Comparison of ENCODE assay signal across 23 cellular contexts in the genomic region with DNA sequence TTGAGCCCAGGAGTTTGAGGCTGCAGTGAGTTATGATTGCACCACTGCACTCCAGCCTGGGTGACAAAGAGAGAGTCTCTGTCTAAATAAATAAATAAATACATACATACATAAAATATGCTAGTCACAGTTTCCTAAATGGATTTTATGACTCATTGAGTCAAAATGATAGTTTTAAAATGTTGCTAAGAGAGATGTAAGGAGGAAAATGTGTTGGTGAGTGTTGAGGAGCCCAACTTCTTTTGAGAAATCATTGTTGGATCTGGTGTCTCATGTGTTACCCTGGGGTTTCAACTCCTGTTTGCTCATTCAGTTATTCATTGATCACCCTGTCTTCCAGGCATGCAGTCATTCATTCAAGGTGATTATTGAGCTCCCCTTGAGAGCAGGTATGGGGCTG. TPM values are rescaled to one million over a fixed set of nuclear protein-coding genes. Genes with fewer than 3 reads are reported as not detected.
DNase-seq lines count a peak whose midpoint lies in the region; ATAC-seq, FAIRE-seq and TF ChIP-seq lines count a peak whose summit lies in the region.
"Had no signal": no experiment of that assay in that cellular context is flagged by ENCODE, and none has a peak within 500 bp of the region (broad histone marks: within the 10 kb centered on the region; RNA-seq: fewer than 3 reads in every experiment).

No MANE protein-coding gene starts in this region.

- H2BK12ac ChIP-seq in mesenchymal stem cell (ENCODE audit: low read length in 2 of 2) = no peak overlapping the region

- POLR2A ChIA-PET in IMR-90 (lab: Charles Lee; ENCODE audit: unreplicated experiment) (no interaction called here), GM12878 (lab: Charles Lee) (interaction anchor here (5.7 kb wide), 1 partner anchor 18 kb away, joined by 33 read pairs; no protein-coding TSS in a partner anchor)

- no peak for TF ChIP-seq RAD21 in IMR-90 (IDR thresholded peaks at IDR 0.05; ENCODE audit: low read length)
- TF ChIP-seq RAD21 in GM12878 (IDR thresholded peaks at IDR 0.05; ENCODE audit: insufficient read depth, low read depth, low read length) = no peak

- intact Hi-C loops in CD14-positive monocyte (cut with micrococcal nuclease) = no loop called here
- intact Hi-C loops in IMR-90 (cut with micrococcal nuclease) = no loop called here
- intact Hi-C loops in GM12878 (cut with micrococcal nuclease; ENCODE audit: unreplicated experiment) = no loop called here

- H2AK9ac ChIP-seq in IMR-90 (replicated peaks; ENCODE audit: low read depth, low read length, poor library complexity) = no peak overlapping the region

- H3K36me3 Mint-ChIP-seq in CD14-positive monocyte = peaks cover 19% of the 10 kb centered on the region in 2 donors
- H3K36me3 Mint-ChIP-seq: activated naive CD4-positive, alpha-beta T cell treated with anti-CD3 and anti-CD28 coated beads, Interleukin-2, amount 10 ng/mL, durations not matched to agents 7 days and 5 days had no signal

- H3K4me1 Mint-ChIP-seq in CD14-positive monocyte = peaks cover 29% of the 10 kb centered on the region

- no peak overlapping the region for H2BK5ac ChIP-seq in IMR-90 (ENCODE audit: low read depth, low read length, poor library complexity, severe bottlenecking)
- H2BK5ac ChIP-seq in mesenchymal stem cell (ENCODE audit: low read depth, low read length, poor library complexity, severe bottlenecking) = no peak overlapping the region

- dilution Hi-C loops in IMR-90 (cut with HindIII; ENCODE audit: low sequenced_read_pairs, unreplicated experiment) = no loop called here

- ATAC-seq in IMR-90 (ENCODE audit: low read depth) (no peak), GM12878 (no peak), GM18505 (IDR thresholded peaks at IDR 0.05; ENCODE audit: unreplicated experiment) (no peak)
- ATAC-seq: effector memory CD8-positive, alpha-beta T cell; left lung; upper lobe of right lung had no signal

- H2AK5ac ChIP-seq in IMR-90 (ENCODE audit: low read depth, low read length) (no peak overlapping the region), mesenchymal stem cell (ENCODE audit: low read length, severe bottlenecking) (no peak overlapping the region)

- DNase-seq in CD14-positive monocyte (ENCODE audit: low spot score) (no peak), IMR-90 (peak; percentile 46), GM12878 (ENCODE audit: low read depth, low spot score) (no peak), mesenchymal stem cell (peak; percentile 29), Ammon's horn (ENCODE audit: low spot score) (no peak), putamen (ENCODE audit: low spot score) (no peak)
- no peak for DNase-seq in activated CD4-positive, CD25-positive, alpha-beta regulatory T cell treated with anti-CD3 and anti-CD28 coated beads, Interleukin-2, amount 50 U/mL, for 72 hours
- DNase-seq: activated CD4-positive, alpha-beta T cell treated with anti-CD3 and anti-CD28 coated beads, Interleukin-2, amount 10 ng/mL, durations not matched to agents 7 days and 5 days; activated naive CD4-positive, alpha-beta T cell treated with anti-CD3 and anti-CD28 coated beads, Interleukin-2, amount 10 ng/mL, durations not matched to agents 7 days and 5 days; BE2C; effector memory CD8-positive, alpha-beta T cell; midbrain; NCI-H1436; NCI-H2171 treated with DMSO at 0.1 percent for 48 hours; SHP77; small intestine; stimulated activated CD4-positive, alpha-beta T cell treated with anti-CD3 and anti-CD28 coated beads, Interleukin-2, amount 100 ng/mL, for 48 hours; SW 1271; upper lobe of right lung had no signal

- H3K27me3 ChIP-seq in IMR-90 (ENCODE audit: control insufficient read depth, insufficient read depth, low read length) (no peaks in the 10 kb centered on the region), GM12878 (replicated peaks in 1 of 2; ENCODE audit: control insufficient read depth in 2 of 2, insufficient read depth in 2 of 2, low read length in 1 of 2) (no peaks in the 10 kb centered on the region), mesenchymal stem cell (ENCODE audit: control insufficient read depth in 1 of 2, insufficient read depth in 1 of 2, low read length in 2 of 2) (peaks cover 0 to 8% of the 10 kb centered on the region in 2 experiments)
- H3K27me3 ChIP-seq: BE2C, left lung, upper lobe of right lung had no signal

- H4K91ac ChIP-seq in IMR-90 (ENCODE audit: insufficient read depth, low read depth, low read length) (no peak overlapping the region), mesenchymal stem cell (ENCODE audit: low read length) (no peak overlapping the region)

- H3K23ac ChIP-seq in IMR-90 (ENCODE audit: low read depth, low read length) = 0 out of 2 replicates have a peak overlapping the region, but pooled peaks have one; percentile 24
- no peak overlapping the region for H3K23ac ChIP-seq in mesenchymal stem cell (ENCODE audit: low read length in 2 of 2)

- peak overlapping the region in 5 of 7 donors; percentile 2 to 65 (median 50) for H3K27ac Mint-ChIP-seq in CD14-positive monocyte
- H3K27ac Mint-ChIP-seq: activated CD4-positive, alpha-beta T cell treated with anti-CD3 and anti-CD28 coated beads, Interleukin-2, amount 10 ng/mL, durations not matched to agents 7 days and 5 days; activated naive CD4-positive, alpha-beta T cell treated with anti-CD3 and anti-CD28 coated beads, Interleukin-2, amount 10 ng/mL, durations not matched to agents 7 days and 5 days had no signal

- TF ChIP-seq EP300 in GM12878 (IDR thresholded peaks at IDR 0.05; ENCODE audit: borderline replicate concordance in 1 of 2, control insufficient read depth in 1 of 2, low read depth in 2 of 2, low read length in 2 of 2) = no peak

- SMC1A ChIA-PET in GM12878 (lab: Charles Lee; ENCODE audit: uncharacterized antibody, unreplicated experiment) = interaction anchor here (1.0 to 1.4 kb wide), 3 partner anchors 19 to 41 kb away, joined by 3 to 4 read pairs (median 4); no protein-coding TSS in a partner anchor

- RAD21 ChIA-PET in GM12878 (lab: Charles Lee; ENCODE audit: unreplicated experiment) = no interaction called here

- peaks cover 0 to 2% (median 0%) of the 10 kb centered on the region in 7 donors for H3K9me3 Mint-ChIP-seq in CD14-positive monocyte
- H3K9me3 Mint-ChIP-seq: activated CD4-positive, alpha-beta T cell treated with anti-CD3 and anti-CD28 coated beads, Interleukin-2, amount 10 ng/mL, durations not matched to agents 7 days and 5 days; activated naive CD4-positive, alpha-beta T cell treated with anti-CD3 and anti-CD28 coated beads, Interleukin-2, amount 10 ng/mL, durations not matched to agents 7 days and 5 days; effector memory CD8-positive, alpha-beta T cell had no signal

- TF ChIP-seq CTCF in CD14-positive monocyte (IDR thresholded peaks at IDR 0.05) (no peak), IMR-90 (conservative IDR thresholded peaks at IDR 0.05; ENCODE audit: low read depth, low read length) (no peak), GM12878 (IDR thresholded peaks at IDR 0.05 in 2 of 3, conservative IDR thresholded peaks at IDR 0.05 in 1 of 3; ENCODE audit: control insufficient read depth in 2 of 3, extremely low read depth in 1 of 3, insufficient read depth in 1 of 3, low read depth in 3 of 3, low read length in 3 of 3) (no peak)

- H2BK15ac ChIP-seq in IMR-90 (ENCODE audit: low read depth, low read length) (no peak overlapping the region), mesenchymal stem cell (ENCODE audit: low read depth, poor library complexity, severe bottlenecking) (no peak overlapping the region)

- H3K9ac ChIP-seq in IMR-90 (ENCODE audit: low read depth, low read length) (no peak overlapping the region), GM12878 (ENCODE audit: control insufficient read depth, insufficient read depth, low read length) (no peak overlapping the region), mesenchymal stem cell (ENCODE audit: low read length) (no peak overlapping the region)

- no peak for TF ChIP-seq POLR2A in IMR-90 (IDR thresholded peaks at IDR 0.05; ENCODE audit: low read depth, low read length)
- TF ChIP-seq POLR2A in GM12878 (IDR thresholded peaks at IDR 0.05; ENCODE audit: low read depth, low read length) = no peak
- TF ChIP-seq POLR2A in GM18505 (IDR thresholded peaks at IDR 0.05; ENCODE audit: borderline replicate concordance, extremely low read depth, insufficient read depth, insufficient read length) = no peak

- BruUV-seq in IMR-90 (replicated peaks; lab: Mats Ljungman, UMichigan) (no TSS peak), GM12878 (replicated peaks; lab: Mats Ljungman, UMichigan) (no TSS peak)

- H3K4me1 ChIP-seq in IMR-90 (ENCODE audit: control insufficient read depth, insufficient read depth, low read length) (peaks cover 2% of the 10 kb centered on the region; the same call in 1 of the 2 replicates), GM12878 (ENCODE audit: control insufficient read depth, insufficient read depth, low read length) (peaks cover 55% of the 10 kb centered on the region), mesenchymal stem cell (ENCODE audit: control insufficient read depth, insufficient read depth, low read depth, low read length) (peaks cover 2% of the 10 kb centered on the region)
- H3K4me1 ChIP-seq: prostate gland, upper lobe of right lung had no signal

- CTCF ChIA-PET in IMR-90 (lab: Yijun Ruan, JAX) = no interaction called here
- CTCF ChIA-PET in GM12878 (lab: Yijun Ruan, JAX) = interaction anchor here (0.9 to 1.1 kb wide), 2 partner anchors 37 to 41 kb away, joined by 3 read pairs; no protein-coding TSS in a partner anchor

- no peak for FAIRE-seq in GM12878 (lab: Jason Lieb, UNC)
- FAIRE-seq: small intestine had no signal

- H3K56ac ChIP-seq in IMR-90 (ENCODE audit: extremely low read depth, insufficient read depth, low read length) = no peak overlapping the region

- H2BK120ac ChIP-seq in IMR-90 (ENCODE audit: low read depth, low read length) = no peak overlapping the region
- no peak overlapping the region for H2BK120ac ChIP-seq in mesenchymal stem cell (ENCODE audit: low read depth, low read length)

- no peak overlapping the region for H3K4me3 ChIP-seq in IMR-90 (ENCODE audit: insufficient read depth, low read depth, low read length)
- no peak overlapping the region for H3K4me3 ChIP-seq in GM12878
- H3K4me3 ChIP-seq in mesenchymal stem cell (ENCODE audit: insufficient read depth in 1 of 2, low read depth in 1 of 2, low read length in 2 of 2) = no peak overlapping the region
- H3K4me3 ChIP-seq: left lung, prostate gland, upper lobe of right lung had no signal

- in situ Hi-C loops in IMR-90 (cut with MboI; ENCODE audit: low sequenced_read_pairs) (no loop called here), GM12878 (cut with MboI) (loop anchor here (25.0 kb wide), 1 partner anchor 1383 kb away; no protein-coding TSS in a partner anchor)

- H3K79me2 ChIP-seq in GM12878 (ENCODE audit: control insufficient read depth, insufficient read depth, low read length) = peaks cover 84% of the 10 kb centered on the region

- peaks cover 0 to 2% (median 1%) of the 10 kb centered on the region in 3 donors for H3K27me3 Mint-ChIP-seq in CD14-positive monocyte (ENCODE audit: low read depth in 3 of 3)
- H3K27me3 Mint-ChIP-seq: activated CD4-positive, alpha-beta T cell treated with anti-CD3 and anti-CD28 coated beads, Interleukin-2, amount 10 ng/mL, durations not matched to agents 7 days and 5 days; activated naive CD4-positive, alpha-beta T cell treated with anti-CD3 and anti-CD28 coated beads, Interleukin-2, amount 10 ng/mL, durations not matched to agents 7 days and 5 days; effector memory CD8-positive, alpha-beta T cell had no signal

- H3K9me3 ChIP-seq in IMR-90 (ENCODE audit: control insufficient read depth, insufficient read depth, low read length) (no peaks in the 10 kb centered on the region), GM12878 (replicated peaks; ENCODE audit: control insufficient read depth, insufficient read depth, low read length) (no peaks in the 10 kb centered on the region), mesenchymal stem cell (ENCODE audit: control insufficient read depth, low read length) (no peaks in the 10 kb centered on the region)
- H3K9me3 ChIP-seq: BE2C, left lung, prostate gland, upper lobe of right lung had no signal

- peaks cover 7% of the 10 kb centered on the region for H3K9me1 ChIP-seq in IMR-90 (ENCODE audit: insufficient read depth, low read length)

- H3K79me1 ChIP-seq in IMR-90 (ENCODE audit: low read depth in 1 of 2, low read length in 2 of 2) = peaks cover 10 to 39% of the 10 kb centered on the region in 2 experiments
- peaks cover 2% of the 10 kb centered on the region for H3K79me1 ChIP-seq in mesenchymal stem cell (replicated peaks; ENCODE audit: low read length, poor library complexity, severe bottlenecking)

- H2AFZ ChIP-seq in IMR-90 (replicated peaks; ENCODE audit: low read length, poor library complexity) (no peak overlapping the region), GM12878 (ENCODE audit: control insufficient read depth, low read depth, low read length) (no peak overlapping the region), mesenchymal stem cell (ENCODE audit: low read depth, low read length) (no peak overlapping the region)

- H3K27ac ChIP-seq in IMR-90 (ENCODE audit: insufficient read depth, low read length) = no peak overlapping the region
- H3K27ac ChIP-seq in GM12878 (ENCODE audit: control insufficient read depth, insufficient read depth) = no peak overlapping the region
- H3K27ac ChIP-seq in mesenchymal stem cell (ENCODE audit: low read length, poor library complexity, severe bottlenecking) = no peak overlapping the region
- H3K27ac ChIP-seq: left lung, prostate gland, upper lobe of right lung had no signal

- H3K14ac ChIP-seq in IMR-90 (replicated peaks; ENCODE audit: low read depth, low read length) (no peak overlapping the region), mesenchymal stem cell (ENCODE audit: low read length in 2 of 2) (no peak overlapping the region)

- H3K18ac ChIP-seq in IMR-90 (ENCODE audit: low read depth, low read length) (no peak overlapping the region), mesenchymal stem cell (ENCODE audit: low read depth in 1 of 2, low read length in 2 of 2) (no peak overlapping the region)

- H4K8ac ChIP-seq in IMR-90 (ENCODE audit: low read depth in 2 of 2, low read length in 2 of 2) (no peak overlapping the region), mesenchymal stem cell (ENCODE audit: low read length) (no peak overlapping the region)

- H3K4me2 ChIP-seq in IMR-90 (ENCODE audit: low read depth, low read length) (no peak overlapping the region), GM12878 (ENCODE audit: control insufficient read depth, insufficient read depth) (no peak overlapping the region), mesenchymal stem cell (ENCODE audit: low read length, poor library complexity, severe bottlenecking) (no peak overlapping the region)

- H3K4ac ChIP-seq in IMR-90 (ENCODE audit: low read depth, low read length) = no peak overlapping the region
- H3K4ac ChIP-seq in mesenchymal stem cell (ENCODE audit: low read depth in 1 of 2, low read length in 2 of 2) = no peak overlapping the region

- H3K4me3 Mint-ChIP-seq in CD14-positive monocyte = no peak overlapping the region
- H3K4me3 Mint-ChIP-seq: activated CD4-positive, alpha-beta T cell treated with anti-CD3 and anti-CD28 coated beads, Interleukin-2, amount 10 ng/mL, durations not matched to agents 7 days and 5 days; activated naive CD4-positive, alpha-beta T cell treated with anti-CD3 and anti-CD28 coated beads, Interleukin-2, amount 10 ng/mL, durations not matched to agents 7 days and 5 days; effector memory CD8-positive, alpha-beta T cell; neural crest cell had no signal

- H3K36me3 ChIP-seq in IMR-90 (ENCODE audit: control insufficient read depth, insufficient read depth, low read length) (peaks cover 2% of the 10 kb centered on the region; the same call in 1 of the 2 replicates), GM12878 (ENCODE audit: control insufficient read depth in 2 of 2, insufficient read depth in 2 of 2, low read length in 1 of 2) (peaks cover 0 to 2% of the 10 kb centered on the region in 2 experiments; a peak in 3 of 4 replicates), mesenchymal stem cell (ENCODE audit: control insufficient read depth in 1 of 2, insufficient read depth in 2 of 2, low read depth in 1 of 2, low read length in 2 of 2) (no peaks in the 10 kb centered on the region)
- H3K36me3 ChIP-seq: BE2C, left lung, prostate gland, upper lobe of right lung had no signal

- H2BK20ac ChIP-seq in IMR-90 (ENCODE audit: low read depth, low read length) = no peak overlapping the region

- H4K5ac ChIP-seq in IMR-90 (ENCODE audit: low read depth, low read length) = no peak overlapping the region

- H4K20me1 ChIP-seq in IMR-90 (ENCODE audit: insufficient read depth, low read length) = peaks cover 8% of the 10 kb centered on the region
- H4K20me1 ChIP-seq in GM12878 (ENCODE audit: control insufficient read depth, insufficient read depth) = no peaks in the 10 kb centered on the region

RNA-seq across cellular contexts. Expression of a gene that starts 21.1 kb away (rescaled TPM):
- polyA plus RNA-seq in CD14-positive monocyte (10 to 100 TPM; 13.4 to 17.9 TPM), IMR-90 (2012; rRNA removed) (53.9 and 84.7 TPM in 2 replicates), GM12878 (2011; rRNA removed) (206 and 264 TPM in 2 replicates), GM12878 (2014; fragmentation: Illumina TruSeq; extraction: Trizol) (40.7 and 82.2 TPM in 2 replicates), GM12878 (2014; fragmentation: Nextera tagmentation; extraction: Ambion mirVana) (1 to 10 TPM; 5.2 to 7.1 TPM), GM12878 (2014; rRNA removed) (239 and 255 TPM in 2 replicates), GM12878 (2016; fragmentation: Nextera tagmentation; extraction: Ambion mirVana) (10 to 100 TPM; 60.9 to 66.9 TPM)
- total RNA-seq in IMR-90 (2012; rRNA removed) (38.6 and 44.3 TPM in 2 replicates), GM12878 (2014; rRNA removed) (134 and 152 TPM in 2 replicates), GM12878 (2014; rRNA removed; fragmentation: Illumina TruSeq; extraction: Trizol) (69.7 and 70.3 TPM in 2 replicates), GM12878 (2021) (154 and 159 TPM in 2 replicates)
- 60.4 and 63.8 TPM in 2 replicates for polyA plus RNA-seq in IMR-90 (2012; cell fraction: cytosol; rRNA removed)
- 22.4 and 22.7 TPM in 2 replicates for polyA plus RNA-seq in IMR-90 (2012; cell fraction: nucleus; rRNA removed; ENCODE audit: low replicate concordance)
- total RNA-seq in GM12878 (2013; cell fraction: nucleolus; rRNA removed) = 111 and 117 TPM in 2 replicates
- 66.8 TPM for polyA plus RNA-seq in GM12878 (2011; ENCODE audit: low read depth)
- polyA plus RNA-seq in GM12878 (2011; cell fraction: cytosol; rRNA removed) = 342 and 427 TPM in 2 replicates
- polyA plus RNA-seq in GM12878 (2011; cell fraction: nucleus; rRNA removed) = 245 and 262 TPM in 2 replicates
- polyA plus RNA-seq in GM12878 (2012) = 179 and 250 TPM in 2 replicates
- 124 and 137 TPM in 2 replicates for polyA minus RNA-seq in GM12878 (2011; rRNA and poly(A)+ RNA removed)
- 41.4 and 42.4 TPM in 2 replicates for polyA minus RNA-seq in GM12878 (2011; cell fraction: cytosol; rRNA and poly(A)+ RNA removed)
- polyA minus RNA-seq in GM12878 (2011; cell fraction: nucleus; rRNA and poly(A)+ RNA removed) = 18.9 and 21.1 TPM in 2 replicates
- polyA plus RNA-seq in mesenchymal stem cell (2013, experiment 1 of 2) = 14.6 TPM
- 13.4 TPM for polyA plus RNA-seq in mesenchymal stem cell (2013, experiment 2 of 2)

Comparison
In these comparisons a context has a peak if more than half of its experiments do, and no peak if none do; other contexts are left out.
1. DNase-seq: peak in IMR-90 (single experiment) and mesenchymal stem cell (single experiment); none in CD14-positive monocyte (single experiment), GM12878 (single experiment), activated CD4-positive, CD25-positive, alpha-beta regulatory T cell treated with anti-CD3 and anti-CD28 coated beads, Interleukin-2, amount 50 U/mL, for 72 hours (single experiment), Ammon's horn (single experiment) and putamen (single experiment).